Comparison of ENCODE assay signal across 20 cellular contexts in the genomic region with DNA sequence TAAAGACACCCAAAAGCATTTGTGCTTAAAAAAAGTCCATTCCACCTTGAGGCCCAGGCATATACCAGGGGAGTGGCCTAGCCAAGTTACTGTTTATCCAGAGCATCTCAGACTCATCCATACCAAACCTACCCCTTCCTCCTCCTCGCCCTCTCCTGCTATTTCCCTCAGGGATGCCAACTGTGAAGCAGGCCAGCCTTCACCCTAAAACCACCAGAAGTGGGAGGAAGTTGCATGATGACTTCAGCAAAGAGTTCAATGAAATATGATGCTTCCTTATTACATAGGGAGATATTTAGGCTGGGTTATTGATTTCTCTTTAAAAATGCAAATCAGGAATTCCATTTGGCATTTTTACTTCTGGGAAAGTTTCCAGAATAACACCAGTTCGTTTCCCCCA. TPM values are rescaled to one million over a fixed set of nuclear protein-coding genes. Genes with fewer than 3 reads are reported as not detected.
DNase-seq lines count a peak whose midpoint lies in the region; ATAC-seq and TF ChIP-seq lines count a peak whose summit lies in the region.
"Had no signal": no experiment of that assay in that cellular context is flagged by ENCODE, and none has a peak within 500 bp of the region (broad histone marks: within the 10 kb centered on the region; RNA-seq: fewer than 3 reads in every experiment).

No MANE protein-coding gene starts in this region.

- no peak for TF ChIP-seq CTCF in HEK293 (tag by site-specific recombination; IDR thresholded peaks at IDR 0.05)
- TF ChIP-seq CTCF in PC-3 (conservative IDR thresholded peaks at IDR 0.05; ENCODE audit: low read depth, low read length), result no peak
- TF ChIP-seq CTCF in Peyer's patch (IDR thresholded peaks at IDR 0.05), result no peak

- peak; percentile 87 for ATAC-seq in PC-3
- no peak for ATAC-seq in HG03175 (IDR thresholded peaks at IDR 0.05; ENCODE audit: unreplicated experiment)
- no peak for ATAC-seq in HG03025 (IDR thresholded peaks at IDR 0.05; ENCODE audit: low FRiP score, unreplicated experiment)
- ATAC-seq: naive thymus-derived CD8-positive, alpha-beta T cell had no signal

- H3F3A ChIP-seq in PC-3 (ENCODE audit: low read length, unreplicated experiment), result no peaks in the 10 kb centered on the region

- H3K79me2 ChIP-seq in PC-3 (ENCODE audit: low read length), result no peaks in the 10 kb centered on the region

- no peaks in the 10 kb centered on the region for H4K20me1 ChIP-seq in BLaER1 treated with 17β-estradiol and CSF1 and Interleukin-3, amounts not matched to agents 10 nM and 100 nM
- H4K20me1 ChIP-seq in PC-3 (ENCODE audit: low read length), result no peaks in the 10 kb centered on the region

- no TSS peak for BruUV-seq in PC-3 (replicated peaks; lab: Mats Ljungman, UMichigan)

- CTCF ChIA-PET in HEK293 (lab: Yijun Ruan, JAX) (interaction anchor here (5.4 kb wide), 1 partner anchor 156 kb away, joined by 165 read pairs; no protein-coding TSS in a partner anchor), PC-3 (lab: Charles Lee) (no interaction called here)

- H3K27ac ChIP-seq in BLaER1 treated with 17β-estradiol and CSF1 and Interleukin-3, amounts not matched to agents 10 nM and 100 nM, result peak overlapping the region in 8 of 11 experiments; percentile 7 to 80 (median 78); a peak in 12 of 22 replicates
- H3K27ac ChIP-seq in HEK293 (ENCODE audit: extremely low read depth, low read depth, low read length) (no peak overlapping the region), PC-3 (ENCODE audit: low read length) (no peak overlapping the region), Peyer's patch (no peak overlapping the region)
- H3K27ac ChIP-seq: brain microvascular endothelial cell, esophagus squamous epithelium had no signal

- no peak overlapping the region for H3K4me3 ChIP-seq in BLaER1 treated with 17β-estradiol and CSF1 and Interleukin-3, amounts not matched to agents 10 nM and 100 nM
- H3K4me3 ChIP-seq in HEK293 (ENCODE audit: low read depth, low read length) (no peak overlapping the region), PC-3 (ENCODE audit: low read length) (no peak overlapping the region), Peyer's patch (no peak overlapping the region)
- H3K4me3 ChIP-seq: esophagus squamous epithelium had no signal

- POLR2A ChIA-PET in HEK293 (lab: Yijun Ruan, JAX) (no interaction called here), PC-3 (lab: Charles Lee; ENCODE audit: unreplicated experiment) (no interaction called here)

- H3K27me3 ChIP-seq in BLaER1 treated with 17β-estradiol and CSF1 and Interleukin-3, amounts not matched to agents 10 nM and 100 nM, result no peaks in the 10 kb centered on the region
- no peaks in the 10 kb centered on the region for H3K27me3 ChIP-seq in PC-3 (ENCODE audit: low read length)
- H3K27me3 ChIP-seq in Peyer's patch, result no peaks in the 10 kb centered on the region
- H3K27me3 ChIP-seq: BE2C, brain microvascular endothelial cell had no signal

- intact Hi-C loops in PC-3 (cut with micrococcal nuclease), result loop anchor here (5.0 kb wide), 2 partner anchors 255 to 350 kb away; a partner anchor contains a TSS

- H3K4me2 ChIP-seq in BLaER1 treated with 17β-estradiol and CSF1 and Interleukin-3, amounts not matched to agents 10 nM and 100 nM, result peak overlapping the region; percentile 65 to 91 (median 85)
- H3K4me2 ChIP-seq in PC-3 (ENCODE audit: low read length), result no peak overlapping the region

- H3K9me3 ChIP-seq in BLaER1 treated with 17β-estradiol and CSF1 and Interleukin-3, amounts not matched to agents 10 nM and 100 nM (replicated peaks in 1 of 11), result 0 out of 22 replicates have a peak, but pooled peaks cover 0 to 4% (median 0%) of the 10 kb centered on the region in 11 experiments
- H3K9me3 ChIP-seq in HEK293 (ENCODE audit: control insufficient read depth, insufficient read depth, low read depth, low read length) (no peaks in the 10 kb centered on the region), PC-3 (ENCODE audit: low read length) (no peaks in the 10 kb centered on the region), Peyer's patch (no peaks in the 10 kb centered on the region)
- H3K9me3 ChIP-seq: BE2C, esophagus squamous epithelium had no signal

- TF ChIP-seq POLR2A in Peyer's patch (IDR thresholded peaks at IDR 0.05), result no peak

- H3K9me2 ChIP-seq in PC-3 (replicated peaks; ENCODE audit: low read length), result no peaks in the 10 kb centered on the region

- H2AFZ ChIP-seq in PC-3 (ENCODE audit: low read length), result no peak overlapping the region

- peak overlapping the region in 2 of 11 experiments; percentile 1 to 18; a peak in 1 of 22 replicates for H3K9ac ChIP-seq in BLaER1 treated with 17β-estradiol and CSF1 and Interleukin-3, amounts not matched to agents 10 nM and 100 nM
- H3K9ac ChIP-seq in PC-3 (ENCODE audit: low read length), result no peak overlapping the region

- DNase-seq in PC-3 (peak; percentile 69), glomerular visceral epithelial cell (ENCODE audit: extremely low spot score) (peak; percentile 26), activated gamma-delta T cell treated with Interleukin-2 at 50 U/mL for 16 hours (no peak), Peyer's patch (no peak)
- DNase-seq: activated T-cell treated with anti-CD3 and anti-CD28 coated beads for 4 hours; BE2C; brain microvascular endothelial cell; esophagus squamous epithelium; naive thymus-derived CD8-positive, alpha-beta T cell; NCI-H1417 treated with DMSO at 0.1 percent for 48 hours; retina; SHP77; stimulated activated CD4-positive, alpha-beta T cell treated with anti-CD3 and anti-CD28 coated beads, Interleukin-2, amount 100 ng/mL, for 24 hours; substantia nigra; T-helper 9 cell had no signal

- H3K36me3 ChIP-seq in BLaER1 treated with 17β-estradiol and CSF1 and Interleukin-3, amounts not matched to agents 10 nM and 100 nM, result no peaks in the 10 kb centered on the region
- H3K36me3 ChIP-seq in HEK293 (ENCODE audit: control insufficient read depth in 2 of 2, insufficient read depth in 1 of 2, low read length in 2 of 2), result no peaks in the 10 kb centered on the region
- H3K36me3 ChIP-seq in PC-3 (ENCODE audit: low read depth, low read length), result no peaks in the 10 kb centered on the region
- H3K36me3 ChIP-seq in Peyer's patch, result no peaks in the 10 kb centered on the region
- H3K36me3 ChIP-seq: BE2C, brain microvascular endothelial cell, esophagus squamous epithelium had no signal

- H3K4me1 ChIP-seq in BLaER1 treated with 17β-estradiol and CSF1 and Interleukin-3, amounts not matched to agents 10 nM and 100 nM, result peaks cover 29 to 54% (median 40%) of the 10 kb centered on the region in 10 experiments
- peaks cover 2% of the 10 kb centered on the region; the same call in 1 of the 2 replicates for H3K4me1 ChIP-seq in HEK293 (ENCODE audit: control insufficient read depth, insufficient read depth, low read length)
- peaks cover 30% of the 10 kb centered on the region for H3K4me1 ChIP-seq in PC-3 (ENCODE audit: insufficient read depth, low read length)
- peaks cover 0 to 8% (median 5%) of the 10 kb centered on the region in 4 donors for H3K4me1 ChIP-seq in Peyer's patch
- H3K4me1 ChIP-seq: BE2C had no signal

TF ChIP-seq in HEK293, 187 proteins besides CTCF, POLR2A, EP300 and RAD21 (continues in another document):
- TF ChIP-seq, protein P1, sequence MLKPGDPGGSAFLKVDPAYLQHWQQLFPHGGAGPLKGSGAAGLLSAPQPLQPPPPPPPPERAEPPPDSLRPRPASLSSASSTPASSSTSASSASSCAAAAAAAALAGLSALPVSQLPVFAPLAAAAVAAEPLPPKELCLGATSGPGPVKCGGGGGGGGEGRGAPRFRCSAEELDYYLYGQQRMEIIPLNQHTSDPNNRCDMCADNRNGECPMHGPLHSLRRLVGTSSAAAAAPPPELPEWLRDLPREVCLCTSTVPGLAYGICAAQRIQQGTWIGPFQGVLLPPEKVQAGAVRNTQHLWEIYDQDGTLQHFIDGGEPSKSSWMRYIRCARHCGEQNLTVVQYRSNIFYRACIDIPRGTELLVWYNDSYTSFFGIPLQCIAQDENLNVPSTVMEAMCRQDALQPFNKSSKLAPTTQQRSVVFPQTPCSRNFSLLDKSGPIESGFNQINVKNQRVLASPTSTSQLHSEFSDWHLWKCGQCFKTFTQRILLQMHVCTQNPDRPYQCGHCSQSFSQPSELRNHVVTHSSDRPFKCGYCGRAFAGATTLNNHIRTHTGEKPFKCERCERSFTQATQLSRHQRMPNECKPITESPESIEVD (tag by site-specific recombination; IDR thresholded peaks at IDR 0.05), result 0 out of 2 replicates have a peak, but pooled peaks have one; percentile 9
- TF ChIP-seq, protein P2, sequence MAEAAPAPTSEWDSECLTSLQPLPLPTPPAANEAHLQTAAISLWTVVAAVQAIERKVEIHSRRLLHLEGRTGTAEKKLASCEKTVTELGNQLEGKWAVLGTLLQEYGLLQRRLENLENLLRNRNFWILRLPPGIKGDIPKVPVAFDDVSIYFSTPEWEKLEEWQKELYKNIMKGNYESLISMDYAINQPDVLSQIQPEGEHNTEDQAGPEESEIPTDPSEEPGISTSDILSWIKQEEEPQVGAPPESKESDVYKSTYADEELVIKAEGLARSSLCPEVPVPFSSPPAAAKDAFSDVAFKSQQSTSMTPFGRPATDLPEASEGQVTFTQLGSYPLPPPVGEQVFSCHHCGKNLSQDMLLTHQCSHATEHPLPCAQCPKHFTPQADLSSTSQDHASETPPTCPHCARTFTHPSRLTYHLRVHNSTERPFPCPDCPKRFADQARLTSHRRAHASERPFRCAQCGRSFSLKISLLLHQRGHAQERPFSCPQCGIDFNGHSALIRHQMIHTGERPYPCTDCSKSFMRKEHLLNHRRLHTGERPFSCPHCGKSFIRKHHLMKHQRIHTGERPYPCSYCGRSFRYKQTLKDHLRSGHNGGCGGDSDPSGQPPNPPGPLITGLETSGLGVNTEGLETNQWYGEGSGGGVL (tag by site-specific recombination; IDR thresholded peaks at IDR 0.05), result peak; percentile 60
- no peak for TF ChIP-seq ZNF391 (tag by site-specific recombination; IDR thresholded peaks at IDR 0.05; ENCODE audit: borderline replicate concordance, low read depth)

RNA-seq across cellular contexts. Expression of a gene that starts 1.4 kb away (rescaled TPM):
- total RNA-seq in PC-3 (2014; rRNA removed) (1.3 and 1.7 TPM in 2 replicates), Peyer's patch (not detected)
- total RNA-seq: lung microvascular endothelial cell; naive thymus-derived CD8-positive, alpha-beta T cell had no signal

Comparison
In these comparisons a context has a peak if more than half of its experiments do, and no peak if none do; other contexts are left out.
1. H3K27ac ChIP-seq: peak in BLaER1 treated with 17β-estradiol and CSF1 and Interleukin-3, amounts not matched to agents 10 nM and 100 nM (8 of 11); none in HEK293 (single experiment), PC-3 (single experiment) and Peyer's patch (0 of 4).
2. DNase-seq: peak in PC-3 (single experiment) and glomerular visceral epithelial cell (single experiment); none in activated gamma-delta T cell treated with Interleukin-2 at 50 U/mL for 16 hours (single experiment) and Peyer's patch (0 of 3).